10 cellular contexts compared by ENCODE assay signal in the genomic region with DNA sequence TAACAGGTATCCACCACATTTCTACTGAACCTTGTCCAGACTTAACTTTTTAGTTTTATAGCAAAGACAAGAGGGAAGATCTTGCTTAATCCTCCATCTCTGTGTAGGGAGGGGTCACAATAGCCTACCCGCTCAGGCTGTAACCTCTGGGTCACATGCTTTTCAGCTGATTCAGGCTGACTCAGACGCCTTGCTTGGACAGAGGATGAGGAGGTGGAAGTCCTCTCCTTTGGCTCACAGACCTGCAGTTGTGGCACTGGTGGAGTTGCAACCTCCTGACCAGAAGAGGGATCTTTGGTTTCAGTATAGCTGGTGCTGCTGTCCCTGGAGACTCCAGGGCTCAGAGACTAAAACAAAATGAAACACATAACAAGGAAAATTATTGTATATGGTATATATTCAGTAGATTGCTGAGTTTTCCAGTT. TPM values are rescaled to one million over a fixed set of nuclear protein-coding genes. Genes with fewer than 3 reads are reported as not detected.
DNase-seq lines count a peak whose midpoint lies in the region; ATAC-seq and TF ChIP-seq lines count a peak whose summit lies in the region.
"Had no signal": no experiment of that assay in that cellular context is flagged by ENCODE, and none has a peak within 500 bp of the region (broad histone marks: within the 10 kb centered on the region; RNA-seq: fewer than 3 reads in every experiment).

No MANE protein-coding gene starts in this region.

- H3K27ac ChIP-seq in lung (ENCODE audit: low read depth in 1 of 2, low read length in 1 of 2) = peak overlapping the region in 1 of 2 donors; percentile 84
- H3K27ac ChIP-seq: SJCRH30 had no signal

- POLR2A ChIA-PET in WTC11 (lab: Charles Lee) = interaction anchor here (0.5 to 2.1 kb wide), 2 partner anchors 16 to 169 kb away, joined by 3 to 7 read pairs; a partner anchor contains a TSS

- H3K4me3 ChIP-seq in lung = no peak overlapping the region
- H3K4me3 ChIP-seq: SJCRH30 had no signal

- peak overlapping the region; percentile 81 for H3K27ac Mint-ChIP-seq in activated T-cell treated with anti-CD3 and anti-CD28 coated beads, Interleukin-2, amount 50 U/mL, for 24 hours
- no peak overlapping the region for H3K27ac Mint-ChIP-seq in WTC11

- no peak for DNase-seq in activated T-cell treated with anti-CD3 and anti-CD28 coated beads, Interleukin-2, amount 50 U/mL, for 24 hours
- DNase-seq in activated T-cell treated with anti-CD3 and anti-CD28 coated beads, Interleukin-2, amount 50 U/mL, for 48 hours = no peak
- DNase-seq in dedifferentiated amniotic fluid mesenchymal stem cell (ENCODE audit: extremely low spot score) (peak; percentile 84), lung (ENCODE audit: low spot score) (peak; percentile 74), ureter (ENCODE audit: low spot score) (peak; percentile 67), NCI-H774 (lab: John Stamatoyannopoulos, UW) (no peak), WTC11 (ENCODE audit: low spot score) (no peak)
- DNase-seq: CD4-positive, CD25-positive, alpha-beta regulatory T cell; SJCRH30 had no signal

- H3K27me3 ChIP-seq in lung (ENCODE audit: control insufficient read depth, insufficient read depth) = no peaks in the 10 kb centered on the region
- H3K27me3 ChIP-seq: SJCRH30 had no signal

- peaks cover 52 to 55% of the 10 kb centered on the region in 2 donors for H3K36me3 ChIP-seq in lung (ENCODE audit: control insufficient read depth in 2 of 2, insufficient read depth in 2 of 2, low read length in 2 of 2)

- H3K9me3 ChIP-seq in lung (ENCODE audit: control insufficient read depth in 2 of 2, insufficient read depth in 1 of 2, low read length in 1 of 2) = no peaks in the 10 kb centered on the region
- H3K9me3 ChIP-seq: SJCRH30 had no signal

- no peak overlapping the region for H3K4me3 Mint-ChIP-seq in activated T-cell treated with anti-CD3 and anti-CD28 coated beads, Interleukin-2, amount 50 U/mL, for 24 hours
- H3K4me3 Mint-ChIP-seq in WTC11 = no peak overlapping the region
- H3K4me3 Mint-ChIP-seq: CD4-positive, CD25-positive, alpha-beta regulatory T cell had no signal

- H3K27me3 Mint-ChIP-seq in activated T-cell treated with anti-CD3 and anti-CD28 coated beads, Interleukin-2, amount 50 U/mL, for 24 hours = no peaks in the 10 kb centered on the region
- H3K27me3 Mint-ChIP-seq in WTC11 (ENCODE audit: low read depth) = no peaks in the 10 kb centered on the region
- H3K27me3 Mint-ChIP-seq: CD4-positive, CD25-positive, alpha-beta regulatory T cell had no signal

- H3K4me1 Mint-ChIP-seq in activated T-cell treated with anti-CD3 and anti-CD28 coated beads, Interleukin-2, amount 50 U/mL, for 24 hours (ENCODE audit: low read depth) = peaks cover 8% of the 10 kb centered on the region
- H3K4me1 Mint-ChIP-seq in WTC11 = no peaks in the 10 kb centered on the region

- H3K36me3 Mint-ChIP-seq in activated T-cell treated with anti-CD3 and anti-CD28 coated beads, Interleukin-2, amount 50 U/mL, for 24 hours (ENCODE audit: low read depth) = peaks cover 96% of the 10 kb centered on the region
- peaks cover 83% of the 10 kb centered on the region for H3K36me3 Mint-ChIP-seq in WTC11

- CTCF ChIA-PET in WTC11 (lab: Charles Lee) = interaction anchor here (2.9 kb wide), 1 partner anchor 10 kb away, joined by 52 read pairs; no protein-coding TSS in a partner anchor

- TF ChIP-seq CTCF in lung (IDR thresholded peaks at IDR 0.05; ENCODE audit: control extremely low read depth, extremely low read depth) (no peak), WTC11 (IDR thresholded peaks at IDR 0.05) (no peak)

- peak; percentile 87 for ATAC-seq in lung (ENCODE audit: insufficient read depth, low FRiP score)
- ATAC-seq in WTC11 = no peak
- ATAC-seq in HG02870 (IDR thresholded peaks at IDR 0.05; ENCODE audit: unreplicated experiment) = no peak

- H3K9me3 Mint-ChIP-seq in activated T-cell treated with anti-CD3 and anti-CD28 coated beads, Interleukin-2, amount 50 U/mL, for 24 hours = no peaks in the 10 kb centered on the region
- H3K9me3 Mint-ChIP-seq in WTC11 = no peaks in the 10 kb centered on the region
- H3K9me3 Mint-ChIP-seq: CD4-positive, CD25-positive, alpha-beta regulatory T cell had no signal

- no peaks in the 10 kb centered on the region for H3K4me1 ChIP-seq in lung (ENCODE audit: control insufficient read depth in 2 of 2, insufficient read depth in 2 of 2, low read length in 2 of 2)
- H3K4me1 ChIP-seq: SJCRH30 had no signal

- WGBS in lung, 2 donors = 19 to 37% methylated on average over 2 of the region's 2 CpGs

TF ChIP-seq in WTC11, 78 proteins besides CTCF, POLR2A, EP300 and RAD21:
- TF ChIP-seq, protein P1, sequence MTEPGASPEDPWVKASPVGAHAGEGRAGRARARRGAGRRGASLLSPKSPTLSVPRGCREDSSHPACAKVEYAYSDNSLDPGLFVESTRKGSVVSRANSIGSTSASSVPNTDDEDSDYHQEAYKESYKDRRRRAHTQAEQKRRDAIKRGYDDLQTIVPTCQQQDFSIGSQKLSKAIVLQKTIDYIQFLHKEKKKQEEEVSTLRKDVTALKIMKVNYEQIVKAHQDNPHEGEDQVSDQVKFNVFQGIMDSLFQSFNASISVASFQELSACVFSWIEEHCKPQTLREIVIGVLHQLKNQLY (CRISPR knock-in tag; IDR thresholded peaks at IDR 0.05) = no peak
- TF ChIP-seq, protein P2, sequence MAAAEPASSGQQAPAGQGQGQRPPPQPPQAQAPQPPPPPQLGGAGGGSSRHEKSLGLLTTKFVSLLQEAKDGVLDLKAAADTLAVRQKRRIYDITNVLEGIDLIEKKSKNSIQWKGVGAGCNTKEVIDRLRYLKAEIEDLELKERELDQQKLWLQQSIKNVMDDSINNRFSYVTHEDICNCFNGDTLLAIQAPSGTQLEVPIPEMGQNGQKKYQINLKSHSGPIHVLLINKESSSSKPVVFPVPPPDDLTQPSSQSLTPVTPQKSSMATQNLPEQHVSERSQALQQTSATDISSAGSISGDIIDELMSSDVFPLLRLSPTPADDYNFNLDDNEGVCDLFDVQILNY (CRISPR knock-in tag; IDR thresholded peaks at IDR 0.05) = no peak
- TF ChIP-seq HMGA2 (CRISPR knock-in tag; IDR thresholded peaks at IDR 0.05) (no peak), ZNF121 (CRISPR knock-in tag; IDR thresholded peaks at IDR 0.05) (no peak)
TF ChIP-seq in WTC11: peak in this region for 0.

RNA-seq across cellular contexts. Expression of a gene that starts 16.2 kb away (rescaled TPM):
- total RNA-seq in lung (100 to 1,000 TPM; 125 to 154 TPM), ureter (229 TPM), WTC11 (2021) (196 to 229 TPM (median 204 TPM) in 3 replicates)
- polyA plus RNA-seq in lung = 100 to 1,000 TPM in 1 of 2 donors, 10 to 100 TPM in 1; 76.3 to 106 TPM

RNA-seq across cellular contexts. Expression of a gene that starts 16.6 kb away (rescaled TPM):
- total RNA-seq in lung = 10 to 100 TPM; 23.9 to 56.7 TPM
- polyA plus RNA-seq in lung = 10 to 100 TPM; 26.0 to 64.9 TPM
- 40.2 TPM for total RNA-seq in ureter
- total RNA-seq in WTC11 (2021) = 67.8 to 81.3 TPM (median 71.3 TPM) in 3 replicates

RNA-seq across cellular contexts. Expression of a gene that starts 21.4 kb away (rescaled TPM):
- total RNA-seq in lung = 1 to 10 TPM; 4.2 to 4.6 TPM
- 1 to 10 TPM; 2.0 to 4.8 TPM for polyA plus RNA-seq in lung
- 3.7 TPM for total RNA-seq in ureter
- 17.9 to 18.8 TPM (median 18.8 TPM) in 3 replicates for total RNA-seq in WTC11 (2021)

RNA-seq across cellular contexts. Expression of a gene that starts 26.1 kb away (rescaled TPM):
- total RNA-seq in lung (not detected), ureter (not detected), WTC11 (2021) (0.07 to 0.11 TPM in 2 of 3 replicates, not detected in the other)
- polyA plus RNA-seq in lung = not detected
- total RNA-seq: CD4-positive, CD25-positive, alpha-beta regulatory T cell; SJCRH30 had no signal

RNA-seq across cellular contexts. Expression of a gene that starts 36.7 kb away (rescaled TPM):
- total RNA-seq in lung = not detected
- not detected for polyA plus RNA-seq in lung
- total RNA-seq in ureter = not detected
- total RNA-seq in WTC11 (2021) = not detected in 3 replicates
- total RNA-seq: CD4-positive, CD25-positive, alpha-beta regulatory T cell; SJCRH30 had no signal
- polyA plus RNA-seq: CD4-positive, CD25-positive, alpha-beta regulatory T cell had no signal

Comparison
In these comparisons a context has a peak if more than half of its experiments do, and no peak if none do; other contexts are left out.
1. DNase-seq: peak in dedifferentiated amniotic fluid mesenchymal stem cell (single experiment), lung (single experiment) and ureter (single experiment); none in activated T-cell treated with anti-CD3 and anti-CD28 coated beads, Interleukin-2, amount 50 U/mL, for 24 hours (single experiment), activated T-cell treated with anti-CD3 and anti-CD28 coated beads, Interleukin-2, amount 50 U/mL, for 48 hours (0 of 2), NCI-H774 (single experiment) and WTC11 (single experiment).